ENCODE assay signal across 14 cellular contexts in the genomic region with DNA sequence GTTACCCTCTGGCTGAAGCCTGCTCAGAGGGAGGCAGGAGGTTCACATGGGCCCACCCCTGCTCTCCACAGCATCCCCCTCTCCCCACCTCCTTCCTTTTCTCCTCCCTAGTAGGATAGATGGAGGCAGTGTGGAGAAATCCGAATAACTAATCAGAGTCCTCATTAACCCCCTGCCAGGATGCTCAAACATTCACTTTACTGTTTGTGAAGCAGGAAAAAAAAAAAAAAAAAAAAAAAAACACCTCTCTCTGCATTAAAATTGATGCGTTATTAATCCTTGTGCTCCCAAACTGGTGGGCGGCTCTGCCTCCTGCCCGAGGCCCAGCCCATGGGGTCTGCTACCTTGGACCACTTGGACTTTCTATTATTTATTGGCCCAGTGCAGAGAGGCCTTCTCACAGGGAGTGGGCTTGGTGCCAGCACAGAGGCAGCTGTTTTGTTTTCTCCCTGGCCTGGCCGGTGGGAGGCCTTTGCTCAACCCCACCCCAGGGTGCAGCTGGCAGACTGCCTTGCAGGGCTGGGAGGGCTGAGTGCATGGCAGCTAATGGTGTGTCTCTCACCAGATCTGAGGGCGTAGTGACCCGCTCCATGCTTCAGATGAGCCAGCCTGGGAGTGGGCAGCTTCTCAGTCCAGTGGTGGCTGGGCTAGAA.
A peak's percentile ranks its signal among the peaks of the same experiment; 100 is the strongest.
DNase-seq lines count a peak whose midpoint lies in the region; ATAC-seq, FAIRE-seq and TF ChIP-seq lines count a peak whose summit lies in the region.
"Had no signal": no experiment of that assay in that cellular context is flagged by ENCODE, and none has a peak within 500 bp of the region (broad histone marks: within the 10 kb centered on the region; RNA-seq: fewer than 3 reads in every experiment).

No MANE protein-coding gene starts in this region.

- H3K9me3 ChIP-seq in HEK293 (ENCODE audit: control insufficient read depth, insufficient read depth, low read depth, low read length) = no peaks in the 10 kb centered on the region
- no peaks in the 10 kb centered on the region for H3K9me3 ChIP-seq in Panc1 (ENCODE audit: control insufficient read depth, insufficient read depth, low read depth, low read length)

- in situ Hi-C loops in Panc1 (cut with HindIII; ENCODE audit: low pct_unique_long_range_greater_than_20kb, low sequenced_read_pairs) = no loop called here

- H3K27ac ChIP-seq in HEK293 (ENCODE audit: extremely low read depth, low read depth, low read length) = no peak overlapping the region
- no peak overlapping the region for H3K27ac ChIP-seq in Panc1 (ENCODE audit: low read length)

- TF ChIP-seq CTCF in HEK293 (tag by site-specific recombination; IDR thresholded peaks at IDR 0.05) (no peak), Panc1 (IDR thresholded peaks at IDR 0.05) (no peak)

- CTCF ChIA-PET in HEK293 (lab: Yijun Ruan, JAX) (interaction anchor here (0.6 kb wide), 1 partner anchor 179 kb away, joined by 4 read pairs; no protein-coding TSS in a partner anchor), Panc1 (lab: Charles Lee) (no interaction called here)

- no peak for DNase-seq in Panc1 (ENCODE audit: low read depth, low spot score)
- DNase-seq in cardiac septum (ENCODE audit: low spot score) = peak; percentile 76
- DNase-seq in skeletal muscle cell (ENCODE audit: low read depth) = peak; percentile 47
- DNase-seq in HTR-8/SVneo (ENCODE audit: insufficient read length, low spot score) = no peak
- DNase-seq: activated effector memory CD4-positive, alpha-beta T cell treated with Interleukin-2 at 50 U/mL for 16 hours; CD8-positive, alpha-beta T cell; NCI-H187 treated with DMSO at 0.1 percent for 48 hours; stimulated activated CD4-positive, alpha-beta T cell treated with anti-CD3 and anti-CD28 coated beads, Interleukin-2, amount 100 ng/mL, for 48 hours had no signal

- H3K4me1 ChIP-seq in HEK293 (ENCODE audit: control insufficient read depth, insufficient read depth, low read length) (no peaks in the 10 kb centered on the region), Panc1 (ENCODE audit: control insufficient read depth, insufficient read depth, low read length) (no peaks in the 10 kb centered on the region)

- H3K4me3 ChIP-seq in HEK293 (ENCODE audit: low read depth, low read length) (no peak overlapping the region), Panc1 (ENCODE audit: low read depth in 2 of 2, low read length in 2 of 2) (no peak overlapping the region), skeletal muscle cell (ENCODE audit: low read depth, low read length) (no peak overlapping the region)
- H3K4me3 ChIP-seq: dorsolateral prefrontal cortex, GM12878 had no signal

- peaks cover 10% of the 10 kb centered on the region for H3K27me3 ChIP-seq in Panc1 (ENCODE audit: control insufficient read depth, insufficient read depth, low read length)
- H3K27me3 ChIP-seq: dorsolateral prefrontal cortex had no signal

- no TSS peak for BruUV-seq in Panc1 (replicated peaks; lab: Mats Ljungman, UMichigan)

- no peak for FAIRE-seq in HTR-8/SVneo (lab: Jason Lieb, UNC)
- FAIRE-seq: GM12878 had no signal

- ATAC-seq in Panc1 = peak; percentile 51; the same call in 1 of the 2 replicates
- ATAC-seq in HG02884 (IDR thresholded peaks at IDR 0.05; ENCODE audit: unreplicated experiment) = no peak
- ATAC-seq in GM19452 (IDR thresholded peaks at IDR 0.05; ENCODE audit: unreplicated experiment) = no peak
- no peak for ATAC-seq in GM21619 (IDR thresholded peaks at IDR 0.05; ENCODE audit: unreplicated experiment)
- ATAC-seq: CD8-positive, alpha-beta T cell; GM12878 had no signal

- intact Hi-C loops in Panc1 (cut with micrococcal nuclease; ENCODE audit: unreplicated experiment) = no loop called here
- intact Hi-C loops in cardiac septum (cut with DNase I) = no loop called here

- H3K36me3 ChIP-seq in HEK293 (ENCODE audit: control insufficient read depth in 2 of 2, insufficient read depth in 1 of 2, low read length in 2 of 2) (no peaks in the 10 kb centered on the region), Panc1 (ENCODE audit: control insufficient read depth, insufficient read depth, low read length) (no peaks in the 10 kb centered on the region)

- POLR2A ChIA-PET in HEK293 (lab: Yijun Ruan, JAX) = interaction anchor here (0.7 kb wide), 1 partner anchor 20 kb away, joined by 3 read pairs; no protein-coding TSS in a partner anchor
- POLR2A ChIA-PET in Panc1 (lab: Charles Lee) = no interaction called here

TF ChIP-seq in HEK293, 187 proteins besides CTCF, POLR2A, EP300 and RAD21:
- TF ChIP-seq GLIS2 (tag by site-specific recombination; IDR thresholded peaks at IDR 0.05) (0 out of 2 replicates have a peak, but pooled peaks have one; percentile 30), AEBP2 (tag by site-specific recombination; IDR thresholded peaks at IDR 0.05; ENCODE audit: borderline replicate concordance) (no peak), PATZ1 (tag by site-specific recombination; IDR thresholded peaks at IDR 0.05) (0 out of 2 replicates have a peak, but pooled peaks have one; percentile 28), ZIC2 (tag by site-specific recombination; IDR thresholded peaks at IDR 0.05) (peak; percentile 93), GLIS1 (tag by site-specific recombination; IDR thresholded peaks at IDR 0.05) (peak; percentile 98), ZNF391 (tag by site-specific recombination; IDR thresholded peaks at IDR 0.05; ENCODE audit: borderline replicate concordance, low read depth) (no peak), ZNF121 (tag by site-specific recombination; IDR thresholded peaks at IDR 0.05) (peak; percentile 96), ZNF658 (tag by site-specific recombination; IDR thresholded peaks at IDR 0.05) (no peak), ZNF404 (tag by site-specific recombination; IDR thresholded peaks at IDR 0.05) (no peak), KLF8 (tag by site-specific recombination; IDR thresholded peaks at IDR 0.05) (no peak), ZNF140 (tag by site-specific recombination; IDR thresholded peaks at IDR 0.05) (0 out of 2 replicates have a peak, but pooled peaks have one; percentile 19), ZNF423 (tag by site-specific recombination; IDR thresholded peaks at IDR 0.05) (peak; percentile 92), ZFHX2 (tag by site-specific recombination; conservative IDR thresholded peaks at IDR 0.05) (peak; percentile 56), EGR2 (tag by site-specific recombination; IDR thresholded peaks at IDR 0.05; ENCODE audit: low read depth) (peak; percentile 25; the same call in 1 of the 2 replicates)
- TF ChIP-seq, protein P1, sequence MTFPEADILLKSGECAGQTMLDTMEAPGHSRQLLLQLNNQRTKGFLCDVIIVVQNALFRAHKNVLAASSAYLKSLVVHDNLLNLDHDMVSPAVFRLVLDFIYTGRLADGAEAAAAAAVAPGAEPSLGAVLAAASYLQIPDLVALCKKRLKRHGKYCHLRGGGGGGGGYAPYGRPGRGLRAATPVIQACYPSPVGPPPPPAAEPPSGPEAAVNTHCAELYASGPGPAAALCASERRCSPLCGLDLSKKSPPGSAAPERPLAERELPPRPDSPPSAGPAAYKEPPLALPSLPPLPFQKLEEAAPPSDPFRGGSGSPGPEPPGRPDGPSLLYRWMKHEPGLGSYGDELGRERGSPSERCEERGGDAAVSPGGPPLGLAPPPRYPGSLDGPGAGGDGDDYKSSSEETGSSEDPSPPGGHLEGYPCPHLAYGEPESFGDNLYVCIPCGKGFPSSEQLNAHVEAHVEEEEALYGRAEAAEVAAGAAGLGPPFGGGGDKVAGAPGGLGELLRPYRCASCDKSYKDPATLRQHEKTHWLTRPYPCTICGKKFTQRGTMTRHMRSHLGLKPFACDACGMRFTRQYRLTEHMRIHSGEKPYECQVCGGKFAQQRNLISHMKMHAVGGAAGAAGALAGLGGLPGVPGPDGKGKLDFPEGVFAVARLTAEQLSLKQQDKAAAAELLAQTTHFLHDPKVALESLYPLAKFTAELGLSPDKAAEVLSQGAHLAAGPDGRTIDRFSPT (tag by site-specific recombination; IDR thresholded peaks at IDR 0.05) = no peak
- TF ChIP-seq, protein P2, sequence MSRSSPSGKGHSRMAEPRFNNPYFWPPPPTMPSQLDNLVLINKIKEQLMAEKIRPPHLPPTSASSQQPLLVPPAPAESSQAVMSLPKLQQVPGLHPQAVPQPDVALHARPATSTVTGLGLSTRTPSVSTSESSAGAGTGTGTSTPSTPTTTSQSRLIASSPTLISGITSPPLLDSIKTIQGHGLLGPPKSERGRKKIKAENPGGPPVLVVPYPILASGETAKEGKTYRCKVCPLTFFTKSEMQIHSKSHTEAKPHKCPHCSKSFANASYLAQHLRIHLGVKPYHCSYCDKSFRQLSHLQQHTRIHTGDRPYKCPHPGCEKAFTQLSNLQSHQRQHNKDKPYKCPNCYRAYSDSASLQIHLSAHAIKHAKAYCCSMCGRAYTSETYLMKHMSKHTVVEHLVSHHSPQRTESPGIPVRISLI (tag by site-specific recombination; IDR thresholded peaks at IDR 0.05) = peak; percentile 47; the same call in 1 of the 2 replicates
TF ChIP-seq in HEK293: peak in this region for 10.

Comparison
In these comparisons a context has a peak if more than half of its experiments do, and no peak if none do; other contexts are left out.
1. DNase-seq: peak in cardiac septum (single experiment) and skeletal muscle cell (single experiment); none in Panc1 (single experiment) and HTR-8/SVneo (single experiment).